In the genomic region with DNA sequence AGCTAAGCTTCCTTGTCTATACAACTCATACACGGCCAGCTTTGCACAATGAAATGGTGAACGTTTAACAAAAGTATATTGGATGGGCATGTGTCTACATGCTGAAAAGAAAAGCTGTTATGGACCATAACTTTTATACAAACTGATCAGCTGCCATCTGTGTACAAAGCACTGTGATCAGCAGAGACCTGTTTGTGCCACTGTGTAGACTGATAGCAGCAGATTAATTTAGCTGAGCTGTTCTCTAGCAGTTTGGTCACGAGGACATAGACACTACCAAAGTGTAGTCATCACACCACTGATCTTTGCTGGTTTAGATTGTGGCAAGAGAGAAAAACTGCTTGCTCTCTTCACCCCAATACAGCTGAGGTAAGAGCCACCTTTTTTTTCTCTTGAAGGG, we compare ENCODE assay signal across 8 cellular contexts.
A peak's percentile ranks its signal among the peaks of the same experiment; 100 is the strongest.
DNase-seq lines count a peak whose midpoint lies in the region; ATAC-seq and TF ChIP-seq lines count a peak whose summit lies in the region.

No MANE protein-coding gene starts in this region.

- no peak overlapping the region for H3K23ac ChIP-seq in mesenchymal stem cell (ENCODE audit: low read length in 2 of 2)

- H3K4me1 ChIP-seq in mesenchymal stem cell (ENCODE audit: control insufficient read depth, insufficient read depth, low read depth, low read length) (peaks cover 4% of the 10 kb centered on the region), upper lobe of right lung (peaks cover 9% of the 10 kb centered on the region)

- peak overlapping the region; percentile 81 for H3K9ac ChIP-seq in mesenchymal stem cell (ENCODE audit: low read length)

- no peak overlapping the region for H2BK120ac ChIP-seq in mesenchymal stem cell (ENCODE audit: low read depth, low read length)

- peak overlapping the region in 1 of 2 experiments; percentile 7 for H2BK12ac ChIP-seq in mesenchymal stem cell (ENCODE audit: low read length in 2 of 2)

- H3K27me3 ChIP-seq in mesenchymal stem cell (ENCODE audit: control insufficient read depth in 1 of 2, insufficient read depth in 1 of 2, low read length in 2 of 2) (no peaks in the 10 kb centered on the region), upper lobe of right lung (no peaks in the 10 kb centered on the region)

- H3K36me3 ChIP-seq in mesenchymal stem cell (ENCODE audit: control insufficient read depth in 1 of 2, insufficient read depth in 2 of 2, low read depth in 1 of 2, low read length in 2 of 2), result no peaks in the 10 kb centered on the region
- H3K36me3 ChIP-seq in upper lobe of right lung, result no peaks in the 10 kb centered on the region

- H3K79me1 ChIP-seq in mesenchymal stem cell (replicated peaks; ENCODE audit: low read length, poor library complexity, severe bottlenecking), result peaks cover 5% of the 10 kb centered on the region

- H3K4ac ChIP-seq in mesenchymal stem cell (ENCODE audit: low read depth in 1 of 2, low read length in 2 of 2), result no peak overlapping the region

- WGBS in mesenchymal stem cell, result 67% methylated on average over 3 of the region's 3 CpGs

- H4K91ac ChIP-seq in mesenchymal stem cell (ENCODE audit: low read length), result no peak overlapping the region

- H2BK5ac ChIP-seq in mesenchymal stem cell (ENCODE audit: low read depth, low read length, poor library complexity, severe bottlenecking), result peak overlapping the region; percentile 1

- peak; percentile 2 for DNase-seq in NCI-H2107 treated with DMSO at 0.1 percent for 48 hours (lab: John Stamatoyannopoulos, UW; ENCODE audit: unreplicated experiment)
- no peak for DNase-seq in NCI-H2107 (lab: John Stamatoyannopoulos, UW)
- DNase-seq in dermis microvascular lymphatic vessel endothelial cell (ENCODE audit: low read depth in 2 of 2), result peak; percentile 22 to 36
- peak; percentile 54 for DNase-seq in mesenchymal stem cell
- no peak for DNase-seq in upper lobe of right lung
- no peak for DNase-seq in NOMO-1 treated with DMSO at 0.1 percent for 48 hours (lab: John Stamatoyannopoulos, UW; ENCODE audit: unreplicated experiment)
- DNase-seq in activated naive CD4-positive, alpha-beta T cell treated with Interleukin-2 at 50 U/mL for 16 hours, result no peak

- no peak overlapping the region for H3K18ac ChIP-seq in mesenchymal stem cell (ENCODE audit: low read depth in 1 of 2, low read length in 2 of 2)

- H3K4me3 ChIP-seq in mesenchymal stem cell (ENCODE audit: insufficient read depth in 1 of 2, low read depth in 1 of 2, low read length in 2 of 2) (peak overlapping the region in 1 of 2 experiments; percentile 69), upper lobe of right lung (no peak overlapping the region)

- intact Hi-C loops in upper lobe of right lung (cut with DNase I), result no loop called here

- H2AK5ac ChIP-seq in mesenchymal stem cell (ENCODE audit: low read length, severe bottlenecking), result peak overlapping the region; percentile 5

- H3K4me2 ChIP-seq in mesenchymal stem cell (ENCODE audit: low read length, poor library complexity, severe bottlenecking), result no peak overlapping the region

- ATAC-seq in upper lobe of right lung (peak; percentile 11), GM18909 (IDR thresholded peaks at IDR 0.05; ENCODE audit: poor library complexity, unreplicated experiment) (no peak)

- H4K8ac ChIP-seq in mesenchymal stem cell (ENCODE audit: low read length), result no peak overlapping the region

- no peak for TF ChIP-seq CTCF in upper lobe of right lung (IDR thresholded peaks at IDR 0.05)

- H2BK15ac ChIP-seq in mesenchymal stem cell (ENCODE audit: low read depth, poor library complexity, severe bottlenecking), result no peak overlapping the region

- no peak overlapping the region for H3K14ac ChIP-seq in mesenchymal stem cell (ENCODE audit: low read length in 2 of 2)

- H3K9me3 ChIP-seq in mesenchymal stem cell (ENCODE audit: control insufficient read depth, low read length), result no peaks in the 10 kb centered on the region
- no peaks in the 10 kb centered on the region for H3K9me3 ChIP-seq in upper lobe of right lung

- H2AFZ ChIP-seq in mesenchymal stem cell (ENCODE audit: low read depth, low read length), result no peak overlapping the region

- H3K27ac ChIP-seq in mesenchymal stem cell (ENCODE audit: low read length, poor library complexity, severe bottlenecking), result peak overlapping the region; percentile 79
- peak overlapping the region; percentile 65 for H3K27ac ChIP-seq in upper lobe of right lung

Comparison
In these comparisons a context has a peak if more than half of its experiments do, and no peak if none do; other contexts are left out.
1. DNase-seq: peak in NCI-H2107 treated with DMSO at 0.1 percent for 48 hours (single experiment), dermis microvascular lymphatic vessel endothelial cell (2 of 2) and mesenchymal stem cell (single experiment); none in NCI-H2107 (single experiment), upper lobe of right lung (single experiment), NOMO-1 treated with DMSO at 0.1 percent for 48 hours (single experiment) and activated naive CD4-positive, alpha-beta T cell treated with Interleukin-2 at 50 U/mL for 16 hours (single experiment).